In genomic region chr5:103216137-103216536, GRCh38 we compare ENCODE assay signal across 18 cellular contexts. TPM values are rescaled to one million over a fixed set of nuclear protein-coding genes. Genes with fewer than 3 reads are reported as not detected.
DNase-seq lines count a peak whose midpoint lies in the region; ATAC-seq and TF ChIP-seq lines count a peak whose summit lies in the region.
"Had no signal": no experiment of that assay in that cellular context is flagged by ENCODE, and none has a peak within 500 bp of the region (broad histone marks: within the 10 kb centered on the region; RNA-seq: fewer than 3 reads in every experiment).

No MANE protein-coding gene starts in this region.

- no peak for TF ChIP-seq EP300 in sigmoid colon (IDR thresholded peaks at IDR 0.05)

- no peak for TF ChIP-seq POLR2A in sigmoid colon (IDR thresholded peaks at IDR 0.05)

- H3K27ac ChIP-seq in sigmoid colon, result no peak overlapping the region
- H3K27ac ChIP-seq: 22Rv1, hepatocyte had no signal

- no peaks in the 10 kb centered on the region for H3K4me1 ChIP-seq in sigmoid colon

- H3K4me3 Mint-ChIP-seq in activated CD8-positive, alpha-beta T cell treated with anti-CD3 and anti-CD28 coated beads, Interleukin-2, amount 10 ng/mL, durations not matched to agents 7 days and 5 days, result peak overlapping the region; percentile 2
- H3K4me3 Mint-ChIP-seq in memory B cell, result no peak overlapping the region
- H3K4me3 Mint-ChIP-seq: activated T-cell treated with anti-CD3 and anti-CD28 coated beads, Interleukin-2, amount 50 U/mL, for 72 hours; T-helper 17 cell had no signal

- intact Hi-C loops in sigmoid colon (cut with DNase I), result no loop called here

- H3K27ac Mint-ChIP-seq in activated CD8-positive, alpha-beta T cell treated with anti-CD3 and anti-CD28 coated beads, Interleukin-2, amount 10 ng/mL, durations not matched to agents 7 days and 5 days, result peak overlapping the region; percentile 73
- H3K27ac Mint-ChIP-seq in memory B cell, result peak overlapping the region; percentile 6
- H3K27ac Mint-ChIP-seq: activated T-cell treated with anti-CD3 and anti-CD28 coated beads, Interleukin-2, amount 50 U/mL, for 72 hours; T-helper 17 cell had no signal

- POLR2A ChIA-PET in activated CD8-positive, alpha-beta T cell treated with anti-CD3 and anti-CD28 coated beads, Interleukin-2, amount 10 ng/mL, durations not matched to agents 7 days and 5 days (lab: Charles Lee), result interaction anchor here (1.2 kb wide), 1 partner anchor 96 kb away, joined by 3 read pairs; the partner anchor contains the start of genes GIN1 and PPIP5K2

- ATAC-seq in activated CD8-positive, alpha-beta T cell treated with anti-CD3 and anti-CD28 coated beads, Interleukin-2, amount 10 ng/mL, durations not matched to agents 7 days and 5 days, result no peak
- no peak for ATAC-seq in memory B cell (ENCODE audit: low read depth)
- ATAC-seq: activated T-cell treated with anti-CD3 and anti-CD28 coated beads, Interleukin-2, amount 50 U/mL, for 72 hours; T-helper 17 cell had no signal

- no peaks in the 10 kb centered on the region for H3K9me3 Mint-ChIP-seq in activated CD8-positive, alpha-beta T cell treated with anti-CD3 and anti-CD28 coated beads, Interleukin-2, amount 10 ng/mL, durations not matched to agents 7 days and 5 days (ENCODE audit: insufficient read depth)
- no peaks in the 10 kb centered on the region for H3K9me3 Mint-ChIP-seq in memory B cell
- H3K9me3 Mint-ChIP-seq: activated T-cell treated with anti-CD3 and anti-CD28 coated beads, Interleukin-2, amount 50 U/mL, for 72 hours had no signal

- H3K36me3 ChIP-seq in sigmoid colon, result no peaks in the 10 kb centered on the region
- H3K36me3 ChIP-seq: MG63 had no signal

- no peak overlapping the region for H3K4me3 ChIP-seq in sigmoid colon
- H3K4me3 ChIP-seq: hepatocyte, MG63 had no signal

- TF ChIP-seq CTCF in sigmoid colon (IDR thresholded peaks at IDR 0.05), result no peak

- WGBS in sigmoid colon, 2 donors, result 34 to 43% methylated on average over 2 of the region's 2 CpGs

- peaks cover 20% of the 10 kb centered on the region for H3K4me1 Mint-ChIP-seq in activated CD8-positive, alpha-beta T cell treated with anti-CD3 and anti-CD28 coated beads, Interleukin-2, amount 10 ng/mL, durations not matched to agents 7 days and 5 days (ENCODE audit: low read depth)
- H3K4me1 Mint-ChIP-seq in memory B cell, result peaks cover 11% of the 10 kb centered on the region

- CTCF ChIA-PET in activated CD8-positive, alpha-beta T cell treated with anti-CD3 and anti-CD28 coated beads, Interleukin-2, amount 10 ng/mL, durations not matched to agents 7 days and 5 days (lab: Charles Lee), result interaction anchor here (2.7 kb wide), 1 partner anchor 9 kb away, joined by 21 read pairs; no protein-coding TSS in a partner anchor

- H3K27me3 Mint-ChIP-seq in activated CD8-positive, alpha-beta T cell treated with anti-CD3 and anti-CD28 coated beads, Interleukin-2, amount 10 ng/mL, durations not matched to agents 7 days and 5 days (ENCODE audit: low read depth), result peaks cover 2% of the 10 kb centered on the region
- no peaks in the 10 kb centered on the region for H3K27me3 Mint-ChIP-seq in memory B cell
- H3K27me3 Mint-ChIP-seq: T-helper 17 cell had no signal

- peaks cover 11% of the 10 kb centered on the region for H3K36me3 Mint-ChIP-seq in activated CD8-positive, alpha-beta T cell treated with anti-CD3 and anti-CD28 coated beads, Interleukin-2, amount 10 ng/mL, durations not matched to agents 7 days and 5 days (ENCODE audit: low read depth)
- peaks cover 4% of the 10 kb centered on the region for H3K36me3 Mint-ChIP-seq in memory B cell

- no peaks in the 10 kb centered on the region for H3K9me3 ChIP-seq in sigmoid colon
- H3K9me3 ChIP-seq: MG63 had no signal

- no peaks in the 10 kb centered on the region for H3K27me3 ChIP-seq in sigmoid colon
- H3K27me3 ChIP-seq: hepatocyte, MG63 had no signal

- peak; percentile 3 to 10 for DNase-seq in NOMO-1 (lab: John Stamatoyannopoulos, UW; ENCODE audit: unreplicated experiment in 2 of 2)
- DNase-seq in NOMO-1 treated with dmso at 0.1 percent for 144 hours (lab: John Stamatoyannopoulos, UW; ENCODE audit: unreplicated experiment), result no peak
- DNase-seq in HuH-7 (ENCODE audit: low spot score), result peak; percentile 4
- DNase-seq in activated CD8-positive, alpha-beta T cell treated with anti-CD3 and anti-CD28 coated beads, Interleukin-2, amount 10 ng/mL, durations not matched to agents 7 days and 5 days, result no peak
- no peak for DNase-seq in memory B cell (ENCODE audit: low spot score in 2 of 2)
- DNase-seq in stimulated activated CD8-positive, alpha-beta memory T cell treated with anti-CD3 and anti-CD28 coated beads, Interleukin-4, amount 100 ng/mL, for 48 hours, result no peak
- DNase-seq in mesenteric fat pad (ENCODE audit: low spot score), result no peak
- no peak for DNase-seq in sigmoid colon
- DNase-seq: activated CD4-positive, alpha-beta T cell treated with anti-CD3 and anti-CD28 coated beads, Interleukin-2, amount 50 U/mL, for 4 hours; activated T-cell treated with anti-CD3 and anti-CD28 coated beads, Interleukin-2, amount 50 U/mL, for 72 hours; amniotic stem cell; cortex of kidney; DMS79; MG63; stimulated activated CD4-positive, alpha-beta T cell treated with anti-CD3 and anti-CD28 coated beads, Interleukin-12 subunit alpha, Interleukin-12 subunit beta, amount 100 ng/mL, for 4 hours; T-helper 17 cell had no signal

RNA-seq across cellular contexts. Expression of gene MACIR, which starts 42.4 kb away (rescaled TPM):
- 1 to 10 TPM; 6.7 to 7.6 TPM for total RNA-seq in activated CD8-positive, alpha-beta T cell treated with anti-CD3 and anti-CD28 coated beads, Interleukin-2, amount 10 ng/mL, durations not matched to agents 7 days and 5 days
- total RNA-seq in mesenteric fat pad (41.8 TPM), sigmoid colon (1 to 10 TPM; 2.6 to 9.3 (median 6.3) TPM)
- 10 to 100 TPM; 34.2 to 74.9 (median 48.0) TPM for polyA plus RNA-seq in sigmoid colon

Comparison
In these comparisons a context has a peak if more than half of its experiments do, and no peak if none do; other contexts are left out.
1. DNase-seq: peak in NOMO-1 (2 of 2) and HuH-7 (single experiment); none in NOMO-1 treated with dmso at 0.1 percent for 144 hours (single experiment), activated CD8-positive, alpha-beta T cell treated with anti-CD3 and anti-CD28 coated beads, Interleukin-2, amount 10 ng/mL, durations not matched to agents 7 days and 5 days (single experiment), memory B cell (0 of 2), stimulated activated CD8-positive, alpha-beta memory T cell treated with anti-CD3 and anti-CD28 coated beads, Interleukin-4, amount 100 ng/mL, for 48 hours (single experiment), mesenteric fat pad (single experiment) and sigmoid colon (single experiment).